In genomic region chr2:117712686-117713085, GRCh38 we compare ENCODE assay signal across 23 cellular contexts.
DNase-seq lines count a peak whose midpoint lies in the region; ATAC-seq and TF ChIP-seq lines count a peak whose summit lies in the region.
"Had no signal": no experiment of that assay in that cellular context is flagged by ENCODE, and none has a peak within 500 bp of the region (broad histone marks: within the 10 kb centered on the region; RNA-seq: fewer than 3 reads in every experiment).

No MANE protein-coding gene starts in this region.

- H3K4me3 Mint-ChIP-seq in activated naive CD8-positive, alpha-beta T cell treated with anti-CD3 and anti-CD28 coated beads, Interleukin-2, amount 10 ng/mL, durations not matched to agents 7 days and 5 days: no peak overlapping the region
- H3K4me3 Mint-ChIP-seq in activated naive CD8-positive, alpha-beta T cell treated with anti-CD3 and anti-CD28 coated beads for 36 hours: no peak overlapping the region
- H3K4me3 Mint-ChIP-seq in Caco-2 (ENCODE audit: unreplicated experiment) (no peak overlapping the region), mesothelial cell of epicardium (no peak overlapping the region)
- H3K4me3 Mint-ChIP-seq: B cell; CD4-positive, alpha-beta T cell; CD8-positive, alpha-beta T cell had no signal

- TF ChIP-seq CTCF in heart left ventricle (IDR thresholded peaks at IDR 0.05) (no peak), Caco-2 (IDR thresholded peaks at IDR 0.05; ENCODE audit: insufficient read depth in 1 of 2, low read depth in 1 of 2, low read length in 1 of 2, severe bottlenecking in 1 of 2, unreplicated experiment in 1 of 2) (no peak), mesothelial cell of epicardium (IDR thresholded peaks at IDR 0.05; ENCODE audit: unreplicated experiment) (no peak)

- H3K36me3 ChIP-seq in heart left ventricle: no peaks in the 10 kb centered on the region
- H3K36me3 ChIP-seq in Caco-2 (ENCODE audit: control insufficient read depth, insufficient read depth, low read length): no peaks in the 10 kb centered on the region
- H3K36me3 ChIP-seq: BLaER1 treated with 17β-estradiol and CSF1 and Interleukin-3, amounts not matched to agents 10 nM and 100 nM had no signal

- no peaks in the 10 kb centered on the region for H3K4me1 ChIP-seq in heart left ventricle
- H3K4me1 ChIP-seq in Caco-2: no peaks in the 10 kb centered on the region
- H3K4me1 ChIP-seq: A549 had no signal

- H3K27ac ChIP-seq in heart left ventricle: no peak overlapping the region
- H3K27ac ChIP-seq: 22Rv1; A549; BLaER1 treated with 17β-estradiol and CSF1 and Interleukin-3, amounts not matched to agents 10 nM and 100 nM; C4-2B had no signal

- no peaks in the 10 kb centered on the region for H3K9me3 ChIP-seq in heart left ventricle
- no peaks in the 10 kb centered on the region for H3K9me3 ChIP-seq in Caco-2
- H3K9me3 ChIP-seq: A549 had no signal

- H3K27me3 Mint-ChIP-seq in activated naive CD8-positive, alpha-beta T cell treated with anti-CD3 and anti-CD28 coated beads, Interleukin-2, amount 10 ng/mL, durations not matched to agents 7 days and 5 days: no peaks in the 10 kb centered on the region
- no peaks in the 10 kb centered on the region for H3K27me3 Mint-ChIP-seq in activated naive CD8-positive, alpha-beta T cell treated with anti-CD3 and anti-CD28 coated beads for 36 hours
- H3K27me3 Mint-ChIP-seq in Caco-2 (ENCODE audit: insufficient read depth, unreplicated experiment) (peaks cover 5% of the 10 kb centered on the region), mesothelial cell of epicardium (ENCODE audit: low read depth) (peaks cover 18% of the 10 kb centered on the region)
- H3K27me3 Mint-ChIP-seq: CD4-positive, alpha-beta T cell had no signal

- DNase-seq in activated naive CD8-positive, alpha-beta T cell treated with anti-CD3 and anti-CD28 coated beads, Interleukin-2, amount 10 ng/mL, durations not matched to agents 7 days and 5 days: no peak
- no peak for DNase-seq in activated naive CD8-positive, alpha-beta T cell treated with anti-CD3 and anti-CD28 coated beads for 36 hours
- DNase-seq in heart left ventricle: peak in 2 of 5 donors; percentile 21 to 44
- DNase-seq in cardiac septum (ENCODE audit: low spot score): no peak
- DNase-seq in Caco-2: no peak
- DNase-seq in cerebellar cortex (ENCODE audit: low spot score): peak; percentile 4
- no peak for DNase-seq in kidney tubule cell (ENCODE audit: low spot score)
- no peak for DNase-seq in mesothelial cell of epicardium (ENCODE audit: low spot score in 2 of 2, unreplicated experiment in 2 of 2)
- DNase-seq: AML-193; CD4-positive, alpha-beta T cell; CD8-positive, alpha-beta T cell; DMS 273 treated with DMSO at 0.1 percent for 48 hours; DMS153; DMS53; DMS79; DND-41; EL; GF-D8 had no signal

- 56 to 61% (median 58%) methylated on average over 2 of the region's 2 CpGs for WGBS in heart left ventricle, 4 donors

- TF ChIP-seq POLR2A in heart left ventricle (IDR thresholded peaks at IDR 0.05): no peak

- H3K4me3 ChIP-seq in heart left ventricle (no peak overlapping the region), Caco-2 (ENCODE audit: low read depth, low read length) (no peak overlapping the region)
- H3K4me3 ChIP-seq: A549; BLaER1 treated with 17β-estradiol and CSF1 and Interleukin-3, amounts not matched to agents 10 nM and 100 nM had no signal

- no peaks in the 10 kb centered on the region for H3K36me3 Mint-ChIP-seq in activated naive CD8-positive, alpha-beta T cell treated with anti-CD3 and anti-CD28 coated beads, Interleukin-2, amount 10 ng/mL, durations not matched to agents 7 days and 5 days
- no peaks in the 10 kb centered on the region for H3K36me3 Mint-ChIP-seq in activated naive CD8-positive, alpha-beta T cell treated with anti-CD3 and anti-CD28 coated beads for 36 hours
- no peaks in the 10 kb centered on the region for H3K36me3 Mint-ChIP-seq in Caco-2 (ENCODE audit: insufficient read depth, unreplicated experiment)
- no peaks in the 10 kb centered on the region for H3K36me3 Mint-ChIP-seq in mesothelial cell of epicardium
- H3K36me3 Mint-ChIP-seq: CD8-positive, alpha-beta T cell had no signal

- CTCF ChIA-PET in Caco-2 (lab: Charles Lee): interaction anchor here (0.5 kb wide), 1 partner anchor 22 kb away, joined by 3 read pairs; no protein-coding TSS in a partner anchor

- no peak for ATAC-seq in activated naive CD8-positive, alpha-beta T cell treated with anti-CD3 and anti-CD28 coated beads, Interleukin-2, amount 10 ng/mL, durations not matched to agents 7 days and 5 days (ENCODE audit: low read depth)
- ATAC-seq in heart left ventricle: peak in 3 of 4 donors; percentile 42 to 46 (median 44)
- ATAC-seq: A549; CD8-positive, alpha-beta T cell had no signal

- H3K4me1 Mint-ChIP-seq in activated naive CD8-positive, alpha-beta T cell treated with anti-CD3 and anti-CD28 coated beads, Interleukin-2, amount 10 ng/mL, durations not matched to agents 7 days and 5 days: no peaks in the 10 kb centered on the region
- H3K4me1 Mint-ChIP-seq in activated naive CD8-positive, alpha-beta T cell treated with anti-CD3 and anti-CD28 coated beads for 36 hours: no peaks in the 10 kb centered on the region
- peaks cover 6% of the 10 kb centered on the region for H3K4me1 Mint-ChIP-seq in Caco-2 (ENCODE audit: low read depth, unreplicated experiment)
- no peaks in the 10 kb centered on the region for H3K4me1 Mint-ChIP-seq in mesothelial cell of epicardium
- H3K4me1 Mint-ChIP-seq: B cell had no signal

- H3K9me3 Mint-ChIP-seq in activated naive CD8-positive, alpha-beta T cell treated with anti-CD3 and anti-CD28 coated beads, Interleukin-2, amount 10 ng/mL, durations not matched to agents 7 days and 5 days: no peaks in the 10 kb centered on the region
- peaks cover 3% of the 10 kb centered on the region for H3K9me3 Mint-ChIP-seq in activated naive CD8-positive, alpha-beta T cell treated with anti-CD3 and anti-CD28 coated beads for 36 hours
- H3K9me3 Mint-ChIP-seq in Caco-2 (ENCODE audit: unreplicated experiment) (peaks cover 9% of the 10 kb centered on the region), mesothelial cell of epicardium (peaks cover 5% of the 10 kb centered on the region)

- peak overlapping the region; percentile 47 for H3K27ac Mint-ChIP-seq in activated naive CD8-positive, alpha-beta T cell treated with anti-CD3 and anti-CD28 coated beads, Interleukin-2, amount 10 ng/mL, durations not matched to agents 7 days and 5 days
- H3K27ac Mint-ChIP-seq in activated naive CD8-positive, alpha-beta T cell treated with anti-CD3 and anti-CD28 coated beads for 36 hours: no peak overlapping the region
- peak overlapping the region; percentile 51 for H3K27ac Mint-ChIP-seq in Caco-2 (ENCODE audit: unreplicated experiment)
- H3K27ac Mint-ChIP-seq in mesothelial cell of epicardium: no peak overlapping the region
- H3K27ac Mint-ChIP-seq: B cell; CD4-positive, alpha-beta T cell; CD8-positive, alpha-beta T cell had no signal

- intact Hi-C loops in heart left ventricle (cut with DNase I) (no loop called here), cardiac septum (cut with DNase I) (no loop called here), Caco-2 (cut with micrococcal nuclease; ENCODE audit: unreplicated experiment) (no loop called here)

- no peaks in the 10 kb centered on the region for H3K27me3 ChIP-seq in heart left ventricle
- no peaks in the 10 kb centered on the region for H3K27me3 ChIP-seq in Caco-2 (replicated peaks; ENCODE audit: control insufficient read depth, insufficient read depth, low read length)
- H3K27me3 ChIP-seq: BLaER1 treated with 17β-estradiol and CSF1 and Interleukin-3, amounts not matched to agents 10 nM and 100 nM had no signal

- no TSS peak for BruUV-seq in Caco-2 (replicated peaks; lab: Mats Ljungman, UMichigan)

- POLR2A ChIA-PET in activated naive CD8-positive, alpha-beta T cell treated with anti-CD3 and anti-CD28 coated beads, Interleukin-2, amount 10 ng/mL, durations not matched to agents 7 days and 5 days (lab: Charles Lee): no interaction called here
- POLR2A ChIA-PET in Caco-2 (lab: Charles Lee): no interaction called here

Comparison
In these comparisons a context has a peak if more than half of its experiments do, and no peak if none do; other contexts are left out.
1. H3K27ac Mint-ChIP-seq: peak in activated naive CD8-positive, alpha-beta T cell treated with anti-CD3 and anti-CD28 coated beads, Interleukin-2, amount 10 ng/mL, durations not matched to agents 7 days and 5 days (single experiment) and Caco-2 (single experiment); none in activated naive CD8-positive, alpha-beta T cell treated with anti-CD3 and anti-CD28 coated beads for 36 hours (single experiment) and mesothelial cell of epicardium (single experiment).